20 cellular contexts compared by ENCODE assay signal in the genomic region with DNA sequence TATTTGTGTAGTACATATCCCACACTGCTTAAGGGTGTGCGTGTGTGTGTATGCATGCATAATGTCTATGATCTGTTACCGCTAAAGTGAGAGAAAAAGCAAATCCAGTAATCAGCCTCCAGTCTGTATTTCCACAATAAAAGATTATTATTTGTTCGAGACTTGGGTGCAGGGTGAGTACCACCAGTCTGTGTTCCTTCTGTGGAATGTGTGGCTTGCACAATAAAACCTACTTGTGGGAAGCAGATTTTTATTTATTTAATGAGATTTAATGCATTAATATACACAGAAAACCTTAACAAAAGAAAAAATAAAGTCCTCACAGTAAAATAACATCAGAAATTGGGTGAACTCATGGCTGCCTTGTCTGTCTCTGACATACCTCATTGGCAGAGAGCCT.
DNase-seq lines count a peak whose midpoint lies in the region; ATAC-seq and TF ChIP-seq lines count a peak whose summit lies in the region.
"Had no signal": no experiment of that assay in that cellular context is flagged by ENCODE, and none has a peak within 500 bp of the region (broad histone marks: within the 10 kb centered on the region; RNA-seq: fewer than 3 reads in every experiment).

No MANE protein-coding gene starts in this region.

- no peak overlapping the region for H3K27ac Mint-ChIP-seq in GM23338
- H3K27ac Mint-ChIP-seq: CD8-positive, alpha-beta memory T cell; HFFc6 had no signal

- H3K4me3 ChIP-seq in GM23338: no peak overlapping the region
- no peak overlapping the region for H3K4me3 ChIP-seq in fibroblast of villous mesenchyme (ENCODE audit: low read depth, low read length)
- H3K4me3 ChIP-seq in skeletal muscle satellite cell (ENCODE audit: low read length): no peak overlapping the region
- H3K4me3 ChIP-seq: BLaER1 treated with 17β-estradiol and CSF1 and Interleukin-3, amounts not matched to agents 10 nM and 100 nM; GM12878 had no signal

- H2AFZ ChIP-seq in GM23338: peak overlapping the region; percentile 43; the same call in 1 of the 2 replicates

- H4K20me1 ChIP-seq in GM23338 (replicated peaks; ENCODE audit: insufficient read depth): no peaks in the 10 kb centered on the region
- H4K20me1 ChIP-seq: BLaER1 treated with 17β-estradiol and CSF1 and Interleukin-3, amounts not matched to agents 10 nM and 100 nM had no signal

- ATAC-seq in GM23338: no peak
- no peak for ATAC-seq in GM18867 (IDR thresholded peaks at IDR 0.05; ENCODE audit: unreplicated experiment)
- ATAC-seq: GM12878 had no signal

- H3K27ac ChIP-seq in GM23338 (ENCODE audit: low read depth): no peak overlapping the region
- H3K27ac ChIP-seq: BLaER1 treated with 17β-estradiol and CSF1 and Interleukin-3, amounts not matched to agents 10 nM and 100 nM; RWPE1 had no signal

- H3K4me2 ChIP-seq in GM23338 (no peak overlapping the region), skeletal muscle satellite cell (ENCODE audit: low read length) (no peak overlapping the region)

- H3K27me3 Mint-ChIP-seq in GM23338 (ENCODE audit: insufficient read depth, low read depth, poor library complexity): peaks cover 5% of the 10 kb centered on the region
- H3K27me3 Mint-ChIP-seq: CD8-positive, alpha-beta memory T cell had no signal

- H3K4me3 Mint-ChIP-seq in GM23338: no peak overlapping the region
- H3K4me3 Mint-ChIP-seq: CD8-positive, alpha-beta memory T cell; HFFc6 had no signal

- H3K4me1 ChIP-seq in GM23338 (ENCODE audit: insufficient read depth) (0 out of 2 replicates have a peak, but pooled peaks cover 8% of the 10 kb centered on the region), skeletal muscle satellite cell (ENCODE audit: control insufficient read depth, insufficient read depth, low read length) (peaks cover 17% of the 10 kb centered on the region)

- H3K9me3 Mint-ChIP-seq in GM23338: no peaks in the 10 kb centered on the region
- H3K9me3 Mint-ChIP-seq: CD8-positive, alpha-beta memory T cell; HFFc6 had no signal

- peaks cover 25% of the 10 kb centered on the region for H3K4me1 Mint-ChIP-seq in GM23338
- H3K4me1 Mint-ChIP-seq: CD8-positive, alpha-beta memory T cell had no signal

- H3K36me3 ChIP-seq in GM23338 (ENCODE audit: insufficient read depth) (no peaks in the 10 kb centered on the region), skeletal muscle satellite cell (ENCODE audit: insufficient read depth, low read length) (no peaks in the 10 kb centered on the region)
- H3K36me3 ChIP-seq: BLaER1 treated with 17β-estradiol and CSF1 and Interleukin-3, amounts not matched to agents 10 nM and 100 nM had no signal

- H3K9me3 ChIP-seq in skeletal muscle satellite cell (replicated peaks; ENCODE audit: low read length): no peaks in the 10 kb centered on the region

- H3K9me2 ChIP-seq in GM23338 (ENCODE audit: insufficient read depth): peaks cover 5% of the 10 kb centered on the region; the same call in 1 of the 2 replicates

- H3K36me3 Mint-ChIP-seq in GM23338 (ENCODE audit: low read depth): no peaks in the 10 kb centered on the region
- H3K36me3 Mint-ChIP-seq: CD8-positive, alpha-beta memory T cell had no signal

- TF ChIP-seq CTCF in GM23338 (conservative IDR thresholded peaks at IDR 0.05; ENCODE audit: low read depth in 2 of 2) (no peak), fibroblast of villous mesenchyme (IDR thresholded peaks at IDR 0.05; ENCODE audit: insufficient read depth, low read depth, low read length) (no peak)

- H3K9ac ChIP-seq in skeletal muscle satellite cell (ENCODE audit: low read depth, low read length): peak overlapping the region; percentile 45
- H3K9ac ChIP-seq: BLaER1 treated with 17β-estradiol and CSF1 and Interleukin-3, amounts not matched to agents 10 nM and 100 nM had no signal

- no peaks in the 10 kb centered on the region for H3F3A ChIP-seq in GM23338 (replicated peaks; ENCODE audit: low read depth)

- no peaks in the 10 kb centered on the region for H3K79me2 ChIP-seq in GM23338 (replicated peaks; ENCODE audit: insufficient read depth)

- no peaks in the 10 kb centered on the region for H3K27me3 ChIP-seq in GM23338 (ENCODE audit: insufficient read depth)
- H3K27me3 ChIP-seq in skeletal muscle satellite cell (ENCODE audit: control insufficient read depth, insufficient read depth, low read length): no peaks in the 10 kb centered on the region
- H3K27me3 ChIP-seq: BLaER1 treated with 17β-estradiol and CSF1 and Interleukin-3, amounts not matched to agents 10 nM and 100 nM had no signal

- DNase-seq in GM23338 (ENCODE audit: low spot score) (no peak), astrocyte of the hippocampus (ENCODE audit: low read depth, low spot score) (peak; percentile 48), fibroblast of villous mesenchyme (ENCODE audit: low read depth) (peak; percentile 23), SKM-1 treated with dmso at 0.1 percent for 144 hours (lab: John Stamatoyannopoulos, UW; ENCODE audit: unreplicated experiment) (no peak), RPMI8226 (no peak)
- DNase-seq: CD8-positive, alpha-beta memory T cell; DMS79 treated with DMSO at 0.1 percent for 48 hours; HFFc6; Karpas-422; NCI-H1105; NCI-H187; NCI-H226; NCI-H526 treated with DMSO at 0.1 percent for 48 hours; NK-92 treated with Interleukin-12 subunit alpha and Interleukin-12 subunit beta, amount 100 ng/mL, for 24 hours; OCI-M1 had no signal

TF ChIP-seq in GM23338, 12 proteins besides CTCF, POLR2A, EP300 and RAD21 (continues in another document):
- TF ChIP-seq ZNF331 (CRISPR knock-in tag; IDR thresholded peaks at IDR 0.05; ENCODE audit: low read depth): no peak
- TF ChIP-seq EZH2 (IDR thresholded peaks at IDR 0.05; ENCODE audit: low read depth, unreplicated experiment): no peak
- TF ChIP-seq, protein P1, sequence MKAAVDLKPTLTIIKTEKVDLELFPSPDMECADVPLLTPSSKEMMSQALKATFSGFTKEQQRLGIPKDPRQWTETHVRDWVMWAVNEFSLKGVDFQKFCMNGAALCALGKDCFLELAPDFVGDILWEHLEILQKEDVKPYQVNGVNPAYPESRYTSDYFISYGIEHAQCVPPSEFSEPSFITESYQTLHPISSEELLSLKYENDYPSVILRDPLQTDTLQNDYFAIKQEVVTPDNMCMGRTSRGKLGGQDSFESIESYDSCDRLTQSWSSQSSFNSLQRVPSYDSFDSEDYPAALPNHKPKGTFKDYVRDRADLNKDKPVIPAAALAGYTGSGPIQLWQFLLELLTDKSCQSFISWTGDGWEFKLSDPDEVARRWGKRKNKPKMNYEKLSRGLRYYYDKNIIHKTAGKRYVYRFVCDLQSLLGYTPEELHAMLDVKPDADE (IDR thresholded peaks at IDR 0.05): no peak
- no peak for TF ChIP-seq CREB1 (CRISPR knock-in tag; IDR thresholded peaks at IDR 0.05; ENCODE audit: low read depth)
- no peak for TF ChIP-seq ZNF114 (CRISPR knock-in tag; IDR thresholded peaks at IDR 0.05)
- no peak for TF ChIP-seq ZNF462 (CRISPR knock-in tag; IDR thresholded peaks at IDR 0.05)

Comparison
In these comparisons a context has a peak if more than half of its experiments do, and no peak if none do; other contexts are left out.
1. DNase-seq: peak in astrocyte of the hippocampus (single experiment) and fibroblast of villous mesenchyme (single experiment); none in GM23338 (single experiment), SKM-1 treated with dmso at 0.1 percent for 144 hours (single experiment) and RPMI8226 (single experiment).